Comparison of ENCODE assay signal across 12 cellular contexts in genomic region chr18:49647496-49648168, GRCh38.
A peak's percentile ranks its signal among the peaks of the same experiment; 100 is the strongest.
DNase-seq lines count a peak whose midpoint lies in the region; FAIRE-seq and TF ChIP-seq lines count a peak whose summit lies in the region.
"Had no signal": no experiment of that assay in that cellular context is flagged by ENCODE, and none has a peak within 500 bp of the region (broad histone marks: within the 10 kb centered on the region; RNA-seq: fewer than 3 reads in every experiment).

No MANE protein-coding gene starts in this region.

- H3K36me3 ChIP-seq in astrocyte (ENCODE audit: insufficient read depth, low read length) (no peaks in the 10 kb centered on the region), keratinocyte (ENCODE audit: control insufficient read depth in 2 of 2, extremely low read depth in 1 of 2, insufficient read depth in 2 of 2, low read length in 2 of 2) (no peaks in the 10 kb centered on the region), stomach (no peaks in the 10 kb centered on the region)
- H3K36me3 ChIP-seq: ascending aorta had no signal

- TF ChIP-seq EP300 in stomach (IDR thresholded peaks at IDR 0.05), result no peak

- WGBS in stomach, 5 donors, result 62 to 83% (median 74%) methylated on average over 8 of the region's 8 CpGs

- H3K9me3 ChIP-seq in astrocyte (ENCODE audit: insufficient read depth, low read depth, low read length), result no peaks in the 10 kb centered on the region
- no peaks in the 10 kb centered on the region for H3K9me3 ChIP-seq in keratinocyte (ENCODE audit: control insufficient read depth, low read depth, low read length)
- H3K9me3 ChIP-seq in stomach, result no peaks in the 10 kb centered on the region
- H3K9me3 ChIP-seq: ascending aorta had no signal

- DNase-seq in HT1080 (ENCODE audit: low read depth) (peak; percentile 73), astrocyte (ENCODE audit: low read depth) (peak; percentile 84), keratinocyte (ENCODE audit: low read depth, low spot score) (no peak), stomach (no peak), epidermal melanocyte (ENCODE audit: insufficient read length, low spot score) (no peak), NCI-H1105 (lab: John Stamatoyannopoulos, UW) (no peak)
- no peak for DNase-seq in stimulated activated CD4-positive, alpha-beta T cell treated with anti-CD3 and anti-CD28 coated beads, Interleukin-2, amount 100 ng/mL, for 24 hours
- DNase-seq: CD8-positive, alpha-beta T cell; NCI-H1436 treated with DMSO at 0.1 percent for 48 hours had no signal

- H3K9me3 Mint-ChIP-seq in astrocyte (ENCODE audit: unreplicated experiment), result no peaks in the 10 kb centered on the region
- H3K9me3 Mint-ChIP-seq: activated T-helper 1 cell treated with anti-CD3 and anti-CD28 coated beads, Interleukin-12 subunit alpha, Interleukin-12 subunit beta, Interleukin-2, Interleukin-4 antibody, amounts not matched to agents 30 ng/mL and 10 ng/mL and 1 ng/mL, durations not matched to agents 14 hours and 24 hours and 36 hours; CD8-positive, alpha-beta T cell had no signal

- dilution Hi-C loops in keratinocyte (cut with MboI; ENCODE audit: extremely low pct_ligation_motif_present, low sequenced_read_pairs), result no loop called here

- no peak overlapping the region for H3K4me3 Mint-ChIP-seq in astrocyte (ENCODE audit: unreplicated experiment)
- H3K4me3 Mint-ChIP-seq: activated T-helper 1 cell treated with anti-CD3 and anti-CD28 coated beads, Interleukin-12 subunit alpha, Interleukin-12 subunit beta, Interleukin-2, Interleukin-4 antibody, amounts not matched to agents 30 ng/mL and 10 ng/mL and 1 ng/mL, durations not matched to agents 14 hours and 24 hours and 36 hours; CD8-positive, alpha-beta T cell had no signal

- peak overlapping the region; percentile 20 for H3K4me2 ChIP-seq in astrocyte (ENCODE audit: low read length)
- no peak overlapping the region for H3K4me2 ChIP-seq in keratinocyte (ENCODE audit: control insufficient read depth, extremely low read depth, insufficient read depth, low read depth, low read length)

- H4K20me1 ChIP-seq in astrocyte (ENCODE audit: insufficient read depth, low read length) (no peaks in the 10 kb centered on the region), keratinocyte (ENCODE audit: control insufficient read depth, extremely low read depth, insufficient read depth, low read length) (no peaks in the 10 kb centered on the region)

- intact Hi-C loops in stomach (cut with DNase I; ENCODE audit: low total_unique reads), result no loop called here

- H2AFZ ChIP-seq in astrocyte (ENCODE audit: low read depth, low read length) (no peak overlapping the region), keratinocyte (ENCODE audit: control insufficient read depth, low read length) (no peak overlapping the region)

- H3K27me3 Mint-ChIP-seq in astrocyte (ENCODE audit: low read depth, unreplicated experiment), result peaks cover 7% of the 10 kb centered on the region

- TF ChIP-seq CTCF in astrocyte (IDR thresholded peaks at IDR 0.05; ENCODE audit: insufficient read depth, low read depth, low read length) (no peak), keratinocyte (optimal IDR thresholded peaks at IDR 0.05 in 1 of 3, IDR thresholded peaks at IDR 0.05 in 1 of 3, conservative IDR thresholded peaks at IDR 0.05 in 1 of 3; ENCODE audit: extremely low read depth in 1 of 3, insufficient read depth in 2 of 3, low read length in 3 of 3) (no peak), stomach (IDR thresholded peaks at IDR 0.05) (no peak)

- no peaks in the 10 kb centered on the region for H3K36me3 Mint-ChIP-seq in astrocyte (ENCODE audit: low read depth, unreplicated experiment)
- H3K36me3 Mint-ChIP-seq: CD8-positive, alpha-beta T cell had no signal

- FAIRE-seq in astrocyte (lab: Jason Lieb, UNC) (peak; percentile 71), keratinocyte (lab: Jason Lieb, UNC) (peak; percentile 71)
- FAIRE-seq: endometrium had no signal

- H3K9ac ChIP-seq in astrocyte (ENCODE audit: low read length) (no peak overlapping the region), keratinocyte (ENCODE audit: control insufficient read depth, extremely low read depth, insufficient read depth, low read length) (no peak overlapping the region)

- peak overlapping the region; percentile 22 for H3K27ac Mint-ChIP-seq in astrocyte (ENCODE audit: unreplicated experiment)
- H3K27ac Mint-ChIP-seq: activated T-helper 1 cell treated with anti-CD3 and anti-CD28 coated beads, Interleukin-12 subunit alpha, Interleukin-12 subunit beta, Interleukin-2, Interleukin-4 antibody, amounts not matched to agents 30 ng/mL and 10 ng/mL and 1 ng/mL, durations not matched to agents 14 hours and 24 hours and 36 hours; CD8-positive, alpha-beta T cell had no signal

- H3K27ac ChIP-seq in astrocyte (ENCODE audit: low read depth, low read length) (no peak overlapping the region), keratinocyte (ENCODE audit: control insufficient read depth, insufficient read depth, low read length) (no peak overlapping the region), stomach (peak overlapping the region in 4 of 5 donors; percentile 48 to 79 (median 56))
- H3K27ac ChIP-seq: ascending aorta had no signal

- no peaks in the 10 kb centered on the region for H3K79me2 ChIP-seq in astrocyte (ENCODE audit: insufficient read depth, low read length)
- no peaks in the 10 kb centered on the region for H3K79me2 ChIP-seq in keratinocyte (ENCODE audit: control insufficient read depth, insufficient read depth, low read length)

- H3K4me3 ChIP-seq in astrocyte (ENCODE audit: insufficient read depth, low read depth, low read length), result no peak overlapping the region
- H3K4me3 ChIP-seq in keratinocyte (ENCODE audit: control insufficient read depth in 2 of 3, extremely low read depth in 1 of 3, insufficient read depth in 2 of 3, low read depth in 1 of 3, low read length in 3 of 3), result no peak overlapping the region
- H3K4me3 ChIP-seq in stomach, result no peak overlapping the region
- H3K4me3 ChIP-seq: ascending aorta had no signal

- no peaks in the 10 kb centered on the region for H3K9me1 ChIP-seq in keratinocyte (ENCODE audit: control insufficient read depth, extremely low read depth, insufficient read depth, low read length)

- peaks cover 16% of the 10 kb centered on the region for H3K4me1 ChIP-seq in astrocyte (ENCODE audit: insufficient read depth, low read length)
- peaks cover 5% of the 10 kb centered on the region for H3K4me1 ChIP-seq in keratinocyte (ENCODE audit: control insufficient read depth, extremely low read depth, insufficient read depth, low read length)
- peaks cover 0 to 30% (median 8%) of the 10 kb centered on the region in 4 donors for H3K4me1 ChIP-seq in stomach
- H3K4me1 ChIP-seq: ascending aorta had no signal

- H3K27me3 ChIP-seq in astrocyte (ENCODE audit: insufficient read depth, low read length) (peaks cover 5% of the 10 kb centered on the region), keratinocyte (ENCODE audit: control insufficient read depth, extremely low read depth, insufficient read depth, low read length) (no peaks in the 10 kb centered on the region), stomach (no peaks in the 10 kb centered on the region)
- H3K27me3 ChIP-seq: ascending aorta had no signal

- peaks cover 19% of the 10 kb centered on the region for H3K4me1 Mint-ChIP-seq in astrocyte (ENCODE audit: low read depth, unreplicated experiment)

- TF ChIP-seq POLR2A in stomach (IDR thresholded peaks at IDR 0.05), result no peak

Comparison
In these comparisons a context has a peak if more than half of its experiments do, and no peak if none do; other contexts are left out.
1. DNase-seq: peak in HT1080 (single experiment) and astrocyte (single experiment); none in keratinocyte (single experiment), stomach (single experiment), epidermal melanocyte (single experiment), NCI-H1105 (single experiment) and stimulated activated CD4-positive, alpha-beta T cell treated with anti-CD3 and anti-CD28 coated beads, Interleukin-2, amount 100 ng/mL, for 24 hours (0 of 2).
2. H3K27ac ChIP-seq: peak in stomach (4 of 5); none in astrocyte (single experiment) and keratinocyte (single experiment).